In genomic region chr6:108361312-108361932, GRCh38 we compare ENCODE assay signal across 1 cellular context.
A peak's percentile ranks its signal among the peaks of the same experiment; 100 is the strongest.
TF ChIP-seq lines count a peak whose summit lies in the region.

No MANE protein-coding gene starts in this region.

TF ChIP-seq in K562, 482 proteins besides CTCF, POLR2A, EP300 and RAD21 (continued from another document and continues in another):
- TF ChIP-seq CHAMP1 (IDR thresholded peaks at IDR 0.05): peak; percentile 73
- peak; percentile 58; the same call in 1 of the 2 replicates for TF ChIP-seq ESRRA (IDR thresholded peaks at IDR 0.05; ENCODE audit: borderline replicate concordance, low read depth)
- no peak for TF ChIP-seq ZNF785 (CRISPR knock-in tag; IDR thresholded peaks at IDR 0.05)
- no peak for TF ChIP-seq PTRF (tag; IDR thresholded peaks at IDR 0.05)
- TF ChIP-seq MCM3 (IDR thresholded peaks at IDR 0.05): no peak
- TF ChIP-seq ZNF318 (IDR thresholded peaks at IDR 0.05; ENCODE audit: borderline replicate concordance in 1 of 2, low read depth in 1 of 2): no peak
- peak; percentile 45 to 77; a peak in 1 of 4 replicates for TF ChIP-seq ZMIZ1 (IDR thresholded peaks at IDR 0.05; ENCODE audit: low read depth in 2 of 2, low read length in 2 of 2)
- no peak for TF ChIP-seq CBX1 (IDR thresholded peaks at IDR 0.05; ENCODE audit: low read depth)
- TF ChIP-seq NFXL1 (CRISPR knock-in tag; IDR thresholded peaks at IDR 0.05): peak; percentile 34; the same call in 1 of the 2 replicates
- no peak for TF ChIP-seq SIX5 (IDR thresholded peaks at IDR 0.05; ENCODE audit: borderline replicate concordance in 1 of 2, insufficient read depth in 1 of 2, low read depth in 1 of 2, low read length in 2 of 2)
- peak; percentile 85 for TF ChIP-seq MYNN (IDR thresholded peaks at IDR 0.05)
- TF ChIP-seq MYNN (CRISPR knock-in tag; IDR thresholded peaks at IDR 0.05): no peak
- TF ChIP-seq PHB (CRISPR knock-in tag; IDR thresholded peaks at IDR 0.05): no peak
- peak; percentile 75; the same call in 1 of the 2 replicates for TF ChIP-seq ZNF583 (CRISPR knock-in tag; IDR thresholded peaks at IDR 0.05)
- TF ChIP-seq ELK1 (CRISPR knock-in tag; IDR thresholded peaks at IDR 0.05): no peak
- no peak for TF ChIP-seq KDM4B (IDR thresholded peaks at IDR 0.05; ENCODE audit: borderline replicate concordance in 2 of 2, low read depth in 1 of 2)
- TF ChIP-seq CHD1 (IDR thresholded peaks at IDR 0.05; ENCODE audit: low read length): no peak
- TF ChIP-seq FOXA1 (IDR thresholded peaks at IDR 0.05; ENCODE audit: borderline replicate concordance): no peak
- no peak for TF ChIP-seq TGIF2 (CRISPR knock-in tag; IDR thresholded peaks at IDR 0.05)
- TF ChIP-seq ZNF696 (CRISPR knock-in tag; conservative IDR thresholded peaks at IDR 0.05): no peak
- TF ChIP-seq ETS2 (tag; IDR thresholded peaks at IDR 0.05; ENCODE audit: borderline replicate concordance, poor library complexity, severe bottlenecking): no peak
- TF ChIP-seq RREB1 (CRISPR knock-in tag; IDR thresholded peaks at IDR 0.05): 0 out of 2 replicates have a peak, but pooled peaks have one; percentile 76
- TF ChIP-seq ZNF311 (CRISPR knock-in tag; IDR thresholded peaks at IDR 0.05): 0 out of 2 replicates have a peak, but pooled peaks have one; percentile 29
- no peak for TF ChIP-seq ILK (tag; IDR thresholded peaks at IDR 0.05; ENCODE audit: borderline replicate concordance, low read depth)
- TF ChIP-seq ATF7 (IDR thresholded peaks at IDR 0.05): peak; percentile 60
- peak; percentile 49; the same call in 1 of the 2 replicates for TF ChIP-seq SOX6 (IDR thresholded peaks at IDR 0.05)
- peak; percentile 86 for TF ChIP-seq ZNF766 (CRISPR knock-in tag; conservative IDR thresholded peaks at IDR 0.05)
- no peak for TF ChIP-seq ZNF184 (CRISPR knock-in tag; IDR thresholded peaks at IDR 0.05)
- TF ChIP-seq RNF2 (IDR thresholded peaks at IDR 0.05): peak; percentile 98
- peak; percentile 53; the same call in 1 of the 2 replicates for TF ChIP-seq ZNF23 (CRISPR knock-in tag; IDR thresholded peaks at IDR 0.05)
- no peak for TF ChIP-seq GMEB1 (CRISPR knock-in tag; IDR thresholded peaks at IDR 0.05)
